ENCODE assay signal across 33 cellular contexts in genomic region chr4:104411501-104411900, GRCh38.
"Had no signal": no experiment of that assay in that cellular context is flagged by ENCODE, and none has a peak within 500 bp of the region (broad histone marks: within the 10 kb centered on the region; RNA-seq: fewer than 3 reads in every experiment).

No MANE protein-coding gene starts in this region.

- ATAC-seq: activated CD8-positive, alpha-beta T cell treated with anti-CD3 and anti-CD28 coated beads for 36 hours; activated naive CD4-positive, alpha-beta T cell treated with anti-CD3 and anti-CD28 coated beads, Interleukin-2, amount 50 U/mL, for 72 hours; activated T-cell treated with anti-CD3 and anti-CD28 coated beads, Interleukin-2, amount 50 U/mL, for 4 hours; activated T-cell treated with anti-CD3 and anti-CD28 coated beads, Interleukin-2, amount 50 U/mL, for 72 hours; activated T-helper 17 cell treated with anti-CD3 and anti-CD28 coated beads, Interleukin-2, amount 50 U/mL, for 72 hours; T-cell had no signal

- H3K4me3 ChIP-seq: adrenal gland, ascending aorta, cardiac muscle cell had no signal

- H3K27me3 ChIP-seq: adrenal gland, ascending aorta, cardiac muscle cell had no signal

- H3K27ac ChIP-seq: adrenal gland, ascending aorta, cardiac muscle cell, VCaP had no signal

- H3K36me3 ChIP-seq: adrenal gland, ascending aorta, cardiac muscle cell had no signal

- DNase-seq: activated B cell treated with CpG ODN at 0.5 μM for 24 hours; activated CD4-positive, alpha-beta memory T cell treated with anti-CD3 and anti-CD28 coated beads for 36 hours; activated CD4-positive, alpha-beta T cell treated with anti-CD3 and anti-CD28 coated beads for 4 hours; activated CD4-positive, alpha-beta T cell treated with anti-CD3 and anti-CD28 coated beads, Interleukin-2, amount 10 ng/mL, durations not matched to agents 24 days and 14 days; activated CD4-positive, alpha-beta T cell treated with anti-CD3 and anti-CD28 coated beads, Interleukin-2, amount 50 U/mL, for 1 hour; activated CD4-positive, alpha-beta T cell treated with anti-CD3 and anti-CD28 coated beads, Interleukin-2, amount 50 U/mL, for 4 hours; activated CD4-positive, CD25-positive, alpha-beta regulatory T cell treated with anti-CD3 and anti-CD28 coated beads, Interleukin-2, amount 50 U/mL, for 72 hours; activated CD8-positive, alpha-beta memory T cell treated with anti-CD3 and anti-CD28 coated beads, Interleukin-2, amount 50 U/mL, for 4 hours; activated CD8-positive, alpha-beta T cell treated with anti-CD3 and anti-CD28 coated beads for 36 hours; activated effector memory CD4-positive, alpha-beta T cell treated with anti-CD3 and anti-CD28 coated beads, Interleukin-2, amount 50 U/mL, for 16 hours; activated gamma-delta T cell treated with Interleukin-2 at 50 U/mL for 16 hours; activated naive CD4-positive, alpha-beta T cell; activated naive CD4-positive, alpha-beta T cell treated with anti-CD3 and anti-CD28 coated beads for 36 hours; activated naive CD4-positive, alpha-beta T cell treated with anti-CD3 and anti-CD28 coated beads, Interleukin-2, amount 50 U/mL, for 16 hours; activated naive CD8-positive, alpha-beta T cell treated with anti-CD3 and anti-CD28 coated beads for 36 hours; activated T-cell treated with anti-CD3 and anti-CD28 coated beads for 4 hours; activated T-cell treated with anti-CD3 and anti-CD28 coated beads, Interleukin-2, amount 50 U/mL, for 1 hour; activated T-cell treated with anti-CD3 and anti-CD28 coated beads, Interleukin-2, amount 50 U/mL, for 4 hours; activated T-cell treated with anti-CD3 and anti-CD28 coated beads, Interleukin-2, amount 50 U/mL, for 72 hours; adrenal gland; amniotic stem cell; caudate nucleus; cerebellar nuclear complex; T-cell; T-helper 2 cell; T-helper 9 cell had no signal

- H3K9me3 ChIP-seq: adrenal gland, ascending aorta had no signal

- FAIRE-seq: bronchial epithelial cell, TTC549 had no signal

- H3K4me1 ChIP-seq: adrenal gland, ascending aorta had no signal
